Comparison of ENCODE assay signal across 16 cellular contexts in the genomic region with DNA sequence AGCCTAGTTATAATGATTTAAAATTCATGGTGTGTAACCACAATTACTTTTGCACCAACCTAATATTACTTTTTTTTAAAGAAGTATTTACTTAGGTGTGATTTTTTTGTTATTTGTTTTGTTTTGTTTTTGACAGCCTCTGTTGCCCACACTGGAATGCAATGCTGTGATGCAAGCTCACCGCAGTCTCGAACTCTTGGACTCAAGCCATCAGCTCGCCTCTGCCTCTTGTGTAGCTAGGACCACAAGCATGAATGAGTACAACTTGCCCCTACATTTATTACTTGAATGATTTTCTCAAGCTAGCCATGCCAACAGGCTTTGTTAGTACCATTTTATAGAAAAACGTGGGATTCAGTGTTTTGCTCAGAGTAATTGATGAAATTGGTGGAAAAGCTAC.
"Had no signal": no experiment of that assay in that cellular context is flagged by ENCODE, and none has a peak within 500 bp of the region (broad histone marks: within the 10 kb centered on the region; RNA-seq: fewer than 3 reads in every experiment).

No MANE protein-coding gene starts in this region.

- H3K36me3 ChIP-seq: left ventricle myocardium inferior, tibial nerve had no signal

- H3K27me3 ChIP-seq: tibial nerve had no signal

- DNase-seq: activated CD4-positive, CD25-positive, alpha-beta regulatory T cell treated with anti-CD3 and anti-CD28 coated beads, Interleukin-2, amount 50 U/mL, for 72 hours; activated naive CD4-positive, alpha-beta T cell; activated naive CD8-positive, alpha-beta T cell treated with anti-CD3 and anti-CD28 coated beads, Interleukin-2, amount 10 ng/mL, durations not matched to agents 7 days and 5 days; activated T-cell treated with anti-CD3 and anti-CD28 coated beads for 4 hours; aorta; cortex of kidney; effector CD4-positive, alpha-beta T cell; left ventricle myocardium inferior; naive thymus-derived CD4-positive, alpha-beta T cell; retina; stimulated activated CD4-positive, alpha-beta T cell treated with anti-CD3 and anti-CD28 coated beads, Interleukin-15, amount 100 ng/mL, for 24 hours; stimulated activated CD4-positive, alpha-beta T cell treated with anti-CD3 and anti-CD28 coated beads, Interleukin-4, amount 100 ng/mL, for 1 hour; stimulated activated naive B cell treated with anti-CD40 and anti-IgM and Interleukin-4, amounts not matched to agents 10 μg/mL and 1 μg/mL and 100 μg/mL, for 72 hours; substantia nigra had no signal

- ATAC-seq: naive thymus-derived CD4-positive, alpha-beta T cell; stimulated activated naive B cell treated with anti-CD40 and anti-IgM and Interleukin-4, amounts not matched to agents 10 μg/mL and 1 μg/mL and 100 μg/mL, for 72 hours had no signal

- H3K27ac ChIP-seq: left ventricle myocardium inferior, SK-N-MC, tibial nerve had no signal

- H3K9me3 ChIP-seq: left ventricle myocardium inferior, tibial nerve had no signal

- H3K4me3 ChIP-seq: left ventricle myocardium inferior, SK-N-MC, tibial nerve had no signal

- H3K4me1 ChIP-seq: left ventricle myocardium inferior, tibial nerve had no signal
